Comparison of ENCODE assay signal across 11 cellular contexts in the genomic region with DNA sequence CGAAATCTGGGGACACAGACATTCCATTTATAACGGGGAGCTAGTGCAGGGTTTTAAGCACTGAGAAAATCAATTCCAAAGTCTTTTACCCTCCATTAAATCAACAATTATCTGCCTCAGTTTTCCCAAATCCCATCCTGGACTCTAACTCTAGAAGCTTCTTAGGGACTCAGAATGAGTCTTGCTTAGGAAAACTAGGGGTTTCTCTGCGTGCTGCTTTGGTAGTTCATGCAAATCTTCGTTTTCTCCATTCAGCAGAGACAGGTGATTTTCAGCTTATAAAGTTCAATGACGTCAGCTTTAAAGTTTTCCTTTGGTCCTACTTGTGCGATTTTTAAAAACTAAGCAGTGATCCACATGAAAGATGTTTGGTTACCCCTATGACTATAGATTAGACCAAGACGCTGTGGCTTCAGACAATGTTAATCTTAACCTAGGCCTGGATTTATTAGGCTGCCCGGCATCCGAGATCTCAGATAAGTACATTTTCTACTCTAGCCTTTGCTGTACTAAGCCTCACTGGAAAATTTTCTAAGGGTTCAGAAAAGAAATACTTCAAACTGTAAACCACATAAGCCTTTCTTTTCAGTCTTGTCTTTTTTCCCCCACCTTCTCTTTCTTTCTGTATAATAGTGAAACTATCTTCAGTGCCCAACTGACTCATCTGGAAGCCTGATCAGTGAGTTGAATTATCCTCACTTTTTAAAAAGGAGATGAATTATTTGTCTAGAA.
DNase-seq lines count a peak whose midpoint lies in the region; ATAC-seq, FAIRE-seq and TF ChIP-seq lines count a peak whose summit lies in the region.
"Had no signal": no experiment of that assay in that cellular context is flagged by ENCODE, and none has a peak within 500 bp of the region (broad histone marks: within the 10 kb centered on the region; RNA-seq: fewer than 3 reads in every experiment).

No MANE protein-coding gene starts in this region.

- H3K27me3 Mint-ChIP-seq in T-cell: no peaks in the 10 kb centered on the region

- no peak for FAIRE-seq in GM12891 (lab: Jason Lieb, UNC)

- H3K27ac Mint-ChIP-seq in T-cell: peak overlapping the region; percentile 73 to 82

- CTCF ChIA-PET in T-cell (lab: Charles Lee): no interaction called here

- H3K36me3 Mint-ChIP-seq in T-cell: no peaks in the 10 kb centered on the region

- H3K4me3 Mint-ChIP-seq in T-cell: peak overlapping the region in 2 of 3 donors; percentile 15 to 29

- POLR2A ChIA-PET in T-cell (lab: Charles Lee): interaction anchor here (0.5 to 0.7 kb wide), 3 partner anchors 20 to 566 kb away, joined by 3 to 5 read pairs (median 4); no protein-coding TSS in a partner anchor

- TF ChIP-seq POLR2A in GM12891 (IDR thresholded peaks at IDR 0.05; ENCODE audit: low read depth, low read length) (no peak), GM19099 (IDR thresholded peaks at IDR 0.05; ENCODE audit: extremely low read depth, insufficient read length, low read depth) (peak; percentile 15)

- DNase-seq in GM12891 (ENCODE audit: insufficient read length, low spot score) (peak; percentile 11), T-cell (no peak), UCSD-AML1 (lab: John Stamatoyannopoulos, UW; ENCODE audit: unreplicated experiment) (no peak), hippocampal formation (lab: John Stamatoyannopoulos, UW) (no peak), SKM-1 treated with dmso at 0.1 percent for 144 hours (lab: John Stamatoyannopoulos, UW; ENCODE audit: unreplicated experiment) (no peak), NCI-H2196 treated with DMSO at 0.1 percent for 48 hours (lab: John Stamatoyannopoulos, UW; ENCODE audit: unreplicated experiment) (no peak)
- DNase-seq: Caco-2, T1000, tibial artery had no signal

- peaks cover 8 to 25% (median 24%) of the 10 kb centered on the region in 3 donors for H3K4me1 Mint-ChIP-seq in T-cell

- H3K9me3 Mint-ChIP-seq in T-cell: no peaks in the 10 kb centered on the region

- ATAC-seq in HG02870 (IDR thresholded peaks at IDR 0.05; ENCODE audit: unreplicated experiment): peak; percentile 52
- no peak for ATAC-seq in T-cell (replicated peaks in 1 of 4)

TF ChIP-seq in GM12891, 5 proteins besides CTCF, POLR2A, EP300 and RAD21:
- TF ChIP-seq PAX5 (IDR thresholded peaks at IDR 0.05; ENCODE audit: insufficient read depth, low read length, severe bottlenecking) (no peak), POU2F2 (IDR thresholded peaks at IDR 0.05; ENCODE audit: low read depth, low read length) (no peak), POLR2AphosphoS5 (IDR thresholded peaks at IDR 0.05; ENCODE audit: low read depth, low read length) (no peak), SPI1 (IDR thresholded peaks at IDR 0.05; ENCODE audit: low read depth, low read length) (no peak), TAF1 (IDR thresholded peaks at IDR 0.05; ENCODE audit: low read depth, low read length) (no peak)
